Comparison of ENCODE assay signal across 21 cellular contexts in the genomic region with DNA sequence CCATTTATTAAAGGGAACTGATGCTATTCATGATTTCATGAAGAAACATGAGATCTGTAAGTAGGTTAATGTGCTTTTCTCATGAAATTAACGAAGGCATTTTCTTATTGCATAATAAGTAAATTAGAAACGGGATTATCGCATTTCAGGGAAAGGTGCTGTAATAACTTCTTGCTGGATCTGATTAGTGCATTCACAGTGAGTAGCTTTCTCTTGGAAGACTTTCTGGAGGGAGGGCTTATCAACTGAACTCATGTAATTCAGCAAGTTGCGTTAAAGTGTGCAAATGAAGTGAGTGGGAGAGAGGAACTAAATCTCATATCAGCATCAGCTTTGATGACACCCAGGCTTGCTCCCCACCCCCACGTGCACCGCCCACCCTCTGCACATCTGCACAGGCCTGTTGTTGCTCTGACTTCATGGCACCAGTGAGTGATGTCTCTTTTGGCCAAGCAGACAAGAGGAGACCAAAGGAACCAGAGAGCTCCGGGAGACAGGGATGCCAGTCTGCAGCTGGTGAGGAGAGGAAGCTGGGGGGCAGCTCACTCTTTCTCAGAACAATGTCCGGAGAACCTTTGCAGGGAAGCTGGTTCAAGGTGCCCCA.
DNase-seq lines count a peak whose midpoint lies in the region; ATAC-seq and TF ChIP-seq lines count a peak whose summit lies in the region.
"Had no signal": no experiment of that assay in that cellular context is flagged by ENCODE, and none has a peak within 500 bp of the region (broad histone marks: within the 10 kb centered on the region; RNA-seq: fewer than 3 reads in every experiment).

No MANE protein-coding gene starts in this region.

- TF ChIP-seq CTCF in GM13976 (IDR thresholded peaks at IDR 0.05; ENCODE audit: borderline replicate concordance, control extremely low read depth, extremely low read depth, insufficient read depth, missing control alignments) = no peak

- peak; percentile 63 for DNase-seq in Ammon's horn (ENCODE audit: low spot score)
- DNase-seq in KBM-7 = peak; percentile 3
- DNase-seq in fibroblast of gingiva (ENCODE audit: low read depth) = peak; percentile 17
- peak in 7 of 10 donors; percentile 22 to 92 (median 50) for DNase-seq in posterior cingulate gyrus
- no peak for DNase-seq in AG08396 (ENCODE audit: low spot score)
- no peak for DNase-seq in retina
- no peak for DNase-seq in GM13976 (ENCODE audit: low spot score)
- DNase-seq: ACHN; activated CD4-positive, alpha-beta T cell treated with anti-CD3 and anti-CD28 coated beads, Interleukin-2, amount 10 ng/mL, durations not matched to agents 24 days and 14 days; activated CD8-positive, alpha-beta memory T cell treated with anti-CD3 and anti-CD28 coated beads, Interleukin-2, amount 50 U/mL, for 4 hours; activated effector memory CD4-positive, alpha-beta T cell treated with Interleukin-2 at 50 U/mL for 16 hours; CD8-positive, alpha-beta memory T cell; GDM1; mesenchymal stem cell; NCI-H1092 treated with DMSO at 0.1 percent for 48 hours; NCI-H2081; NCI-H446 treated with DMSO at 0.1 percent for 48 hours; NK-92 treated with Interleukin-12 subunit alpha and Interleukin-12 subunit beta, amount 100 ng/mL, for 24 hours; sigmoid colon; stimulated activated CD8-positive, alpha-beta memory T cell treated with anti-CD3 and anti-CD28 coated beads, Interleukin-4, amount 100 ng/mL, for 48 hours had no signal

- in situ Hi-C loops in KBM-7 (cut with MboI; ENCODE audit: low pct_unique_long_range_greater_than_20kb, low sequenced_read_pairs) (no loop called here), GM13976 (cut with MboI; ENCODE audit: low sequenced_read_pairs, unreplicated experiment) (loop anchor here (10.0 kb wide), 1 partner anchor 260 kb away; no protein-coding TSS in a partner anchor)

- ATAC-seq in GM19452 (IDR thresholded peaks at IDR 0.05; ENCODE audit: unreplicated experiment) = no peak

- intact Hi-C loops in posterior cingulate gyrus (cut with DNase I) = loop anchor here (5.0 to 10.0 kb wide), 2 partner anchors 97 to 300 kb away; no protein-coding TSS in a partner anchor

Comparison
In these comparisons a context has a peak if more than half of its experiments do, and no peak if none do; other contexts are left out.
1. DNase-seq: peak in Ammon's horn (single experiment), KBM-7 (single experiment), fibroblast of gingiva (single experiment) and posterior cingulate gyrus (7 of 10); none in AG08396 (single experiment), retina (single experiment) and GM13976 (single experiment).